ENCODE assay signal across 13 cellular contexts in the genomic region with DNA sequence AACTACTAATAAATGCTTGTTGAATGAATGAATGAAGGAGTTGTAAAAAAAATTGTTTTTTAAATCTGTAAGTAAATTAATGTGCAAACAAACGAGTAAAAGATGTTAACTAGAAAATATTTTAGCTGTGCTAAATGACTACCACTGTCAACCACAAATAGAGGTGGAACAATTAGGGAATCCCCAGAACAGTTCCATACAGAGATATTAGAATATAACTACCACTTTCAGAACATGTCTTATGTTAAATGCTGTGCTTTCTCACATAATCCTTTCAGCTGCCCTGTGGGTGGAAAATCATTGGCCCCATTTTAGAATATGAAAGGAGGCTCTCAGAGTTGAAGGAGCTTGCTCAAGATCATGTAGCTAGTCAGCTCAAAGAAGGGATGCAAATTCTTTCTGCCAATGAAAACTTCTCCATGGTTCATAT.
A peak's percentile ranks its signal among the peaks of the same experiment; 100 is the strongest.
DNase-seq lines count a peak whose midpoint lies in the region; ATAC-seq and TF ChIP-seq lines count a peak whose summit lies in the region.
"Had no signal": no experiment of that assay in that cellular context is flagged by ENCODE, and none has a peak within 500 bp of the region (broad histone marks: within the 10 kb centered on the region; RNA-seq: fewer than 3 reads in every experiment).

No MANE protein-coding gene starts in this region.

- no peaks in the 10 kb centered on the region for H3K36me3 Mint-ChIP-seq in activated CD4-positive, alpha-beta memory T cell treated with anti-CD3 and anti-CD28 coated beads for 36 hours

- no peak for TF ChIP-seq CTCF in GM10266 (IDR thresholded peaks at IDR 0.05; ENCODE audit: control insufficient read depth, insufficient read depth, low read depth, missing control alignments)

- POLR2A ChIA-PET in activated CD4-positive, alpha-beta memory T cell treated with anti-CD3 and anti-CD28 coated beads for 36 hours (lab: Charles Lee) = interaction anchor here (0.6 to 1.8 kb wide), 3 partner anchors 10 to 290 kb away, joined by 3 to 7 read pairs (median 3); a partner anchor contains a TSS

- H3K4me3 ChIP-seq in HAP-1 (no peak overlapping the region), Karpas-422 (ENCODE audit: low read length) (no peak overlapping the region)

- H3K4me3 Mint-ChIP-seq in activated CD4-positive, alpha-beta memory T cell treated with anti-CD3 and anti-CD28 coated beads for 36 hours = no peak overlapping the region

- CTCF ChIA-PET in activated CD4-positive, alpha-beta memory T cell treated with anti-CD3 and anti-CD28 coated beads for 36 hours (lab: Charles Lee) = interaction anchor here (0.6 to 1.6 kb wide), 5 partner anchors 9 to 140 kb away, joined by 3 to 5 read pairs (median 4); no protein-coding TSS in a partner anchor

- H3K9me3 Mint-ChIP-seq in activated CD4-positive, alpha-beta memory T cell treated with anti-CD3 and anti-CD28 coated beads for 36 hours = no peaks in the 10 kb centered on the region

- no peaks in the 10 kb centered on the region for H3K9me3 ChIP-seq in HAP-1
- no peaks in the 10 kb centered on the region for H3K9me3 ChIP-seq in Karpas-422 (ENCODE audit: low read length)

- no peak overlapping the region for H2AFZ ChIP-seq in Karpas-422 (ENCODE audit: low read length)

- H3K27ac Mint-ChIP-seq in activated CD4-positive, alpha-beta memory T cell treated with anti-CD3 and anti-CD28 coated beads for 36 hours = no peak overlapping the region
- H3K27ac Mint-ChIP-seq: progenitor cell of endocrine pancreas had no signal

- peaks cover 5% of the 10 kb centered on the region for H3K4me1 ChIP-seq in HAP-1
- no peaks in the 10 kb centered on the region for H3K4me1 ChIP-seq in Karpas-422 (ENCODE audit: low read length)

- H3K9me2 ChIP-seq in Karpas-422 (replicated peaks; ENCODE audit: insufficient read depth, low read length) = no peaks in the 10 kb centered on the region

- H3K9ac ChIP-seq in Karpas-422 (ENCODE audit: low read length) = no peak overlapping the region

- peaks cover 24% of the 10 kb centered on the region for H3K4me1 Mint-ChIP-seq in activated CD4-positive, alpha-beta memory T cell treated with anti-CD3 and anti-CD28 coated beads for 36 hours (ENCODE audit: low read depth)

- no peak overlapping the region for H3K27ac ChIP-seq in Karpas-422 (ENCODE audit: low read length)

- no peaks in the 10 kb centered on the region for H3K79me2 ChIP-seq in Karpas-422 (ENCODE audit: low read length)

- intact Hi-C loops in activated CD4-positive, alpha-beta memory T cell treated with anti-CD3 and anti-CD28 coated beads for 36 hours (cut with micrococcal nuclease) = loop anchor here (1.0 kb wide), 2 partner anchors 10 to 12 kb away; no protein-coding TSS in a partner anchor

- H3K36me3 ChIP-seq in HAP-1 (replicated peaks) = no peaks in the 10 kb centered on the region
- H3K36me3 ChIP-seq in Karpas-422 (ENCODE audit: insufficient read depth, low read length) = no peaks in the 10 kb centered on the region

- H4K20me1 ChIP-seq in Karpas-422 (ENCODE audit: insufficient read depth, low read depth, low read length) = no peaks in the 10 kb centered on the region

- no peaks in the 10 kb centered on the region for H3K27me3 Mint-ChIP-seq in activated CD4-positive, alpha-beta memory T cell treated with anti-CD3 and anti-CD28 coated beads for 36 hours

- ATAC-seq in GM19025 (IDR thresholded peaks at IDR 0.05; ENCODE audit: low read depth, unreplicated experiment) = peak; percentile 66
- peak; percentile 79 for ATAC-seq in HG03342 (IDR thresholded peaks at IDR 0.05; ENCODE audit: unreplicated experiment)
- ATAC-seq: HCT116 had no signal

- DNase-seq in GM10266 (ENCODE audit: extremely low spot score) (peak; percentile 35), HAP-1 (ENCODE audit: low spot score in 2 of 2) (peak; percentile 39 to 81), Karpas-422 (no peak), NCI-H187 (lab: John Stamatoyannopoulos, UW) (no peak)
- DNase-seq in activated CD4-positive, alpha-beta memory T cell treated with anti-CD3 and anti-CD28 coated beads for 36 hours = no peak
- DNase-seq in stimulated activated CD4-positive, alpha-beta T cell treated with anti-CD3 and anti-CD28 coated beads, Interleukin-12 subunit alpha, Interleukin-12 subunit beta, amount 100 ng/mL, for 4 hours = no peak
- DNase-seq: EL, NCI-H82, trophoblast cell had no signal

- H3K4me2 ChIP-seq in Karpas-422 (ENCODE audit: low read depth, low read length, poor library complexity, severe bottlenecking) = no peak overlapping the region

- no peaks in the 10 kb centered on the region for H3K27me3 ChIP-seq in HAP-1 (ENCODE audit: low read depth)
- H3K27me3 ChIP-seq in Karpas-422 (ENCODE audit: low read length) = no peaks in the 10 kb centered on the region

- in situ Hi-C loops in HAP-1 (cut with MboI; ENCODE audit: low sequenced_read_pairs) = no loop called here

Comparison
In these comparisons a context has a peak if more than half of its experiments do, and no peak if none do; other contexts are left out.
1. DNase-seq: peak in GM10266 (single experiment) and HAP-1 (2 of 2); none in activated CD4-positive, alpha-beta memory T cell treated with anti-CD3 and anti-CD28 coated beads for 36 hours (single experiment), Karpas-422 (single experiment), NCI-H187 (0 of 2) and stimulated activated CD4-positive, alpha-beta T cell treated with anti-CD3 and anti-CD28 coated beads, Interleukin-12 subunit alpha, Interleukin-12 subunit beta, amount 100 ng/mL, for 4 hours (single experiment).